ENCODE assay signal across 10 cellular contexts in the genomic region with DNA sequence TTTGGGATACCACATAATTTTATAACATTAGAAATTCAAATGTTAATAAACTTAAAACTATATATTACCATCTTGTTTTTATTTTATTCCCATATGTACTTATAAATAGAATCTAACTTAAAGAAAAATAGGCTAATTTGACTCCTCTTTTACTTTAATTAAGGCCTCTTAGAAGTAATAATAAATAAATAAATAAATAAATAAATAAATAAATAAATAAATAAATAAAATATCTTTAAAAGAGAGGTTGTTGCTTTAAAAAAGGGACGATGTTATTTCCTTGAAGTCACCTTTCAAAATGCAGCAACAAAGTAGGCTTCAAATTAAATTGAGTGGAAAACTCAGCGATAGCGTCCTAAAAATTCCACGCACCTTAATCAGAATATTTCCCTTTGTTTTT. TPM values are rescaled to one million over a fixed set of nuclear protein-coding genes. Genes with fewer than 3 reads are reported as not detected.
"Had no signal": no experiment of that assay in that cellular context is flagged by ENCODE, and none has a peak within 500 bp of the region (broad histone marks: within the 10 kb centered on the region; RNA-seq: fewer than 3 reads in every experiment).

No MANE protein-coding gene starts in this region.

- H3K27ac Mint-ChIP-seq: GM23338, H9, HFFc6 had no signal

- H3K4me2 ChIP-seq: GM23338 had no signal

- H3K4me3 Mint-ChIP-seq: GM23338, H9, HFFc6 had no signal

- H3K36me3 ChIP-seq: HAP-1 had no signal

- H3K4me1 ChIP-seq: HAP-1 had no signal

- FAIRE-seq: H1, H54 had no signal

- H3K4me3 ChIP-seq: GM23248, GM23338, HAP-1 had no signal

- H3K9ac ChIP-seq: GM23248 had no signal

- H3K9me3 Mint-ChIP-seq: GM23338, H9, HFFc6 had no signal

- H3K27ac ChIP-seq: GM23248 had no signal

- H3K9me3 ChIP-seq: HAP-1 had no signal

- H3K4me1 Mint-ChIP-seq: GM23338, H9 had no signal

- ATAC-seq: GM23338, HCT116 had no signal

- DNase-seq: GM23248, GOT3, H9, HCEC 1CT, HFFc6 had no signal

RNA-seq across cellular contexts. Expression of a gene that starts 33.1 kb away (rescaled TPM):
- total RNA-seq: GM23248 had no signal
